Comparison of ENCODE assay signal across 8 cellular contexts in genomic region chr4:56909083-56909981, GRCh38. TPM values are rescaled to one million over a fixed set of nuclear protein-coding genes. Genes with fewer than 3 reads are reported as not detected.
A peak's percentile ranks its signal among the peaks of the same experiment; 100 is the strongest.
DNase-seq lines count a peak whose midpoint lies in the region; ATAC-seq and TF ChIP-seq lines count a peak whose summit lies in the region.

No MANE protein-coding gene starts in this region.

- peaks cover 51% of the 10 kb centered on the region for H4K20me1 ChIP-seq in smooth muscle cell (ENCODE audit: low read depth)

- peaks cover 21% of the 10 kb centered on the region for H3K4me1 ChIP-seq in smooth muscle cell (ENCODE audit: low read depth)

- H2AFZ ChIP-seq in smooth muscle cell (ENCODE audit: low read depth) = peak overlapping the region; percentile 93

- H3K79me2 ChIP-seq in smooth muscle cell (ENCODE audit: low read depth) = peaks cover 55% of the 10 kb centered on the region

- H3K36me3 ChIP-seq in smooth muscle cell (ENCODE audit: low read depth) = no peaks in the 10 kb centered on the region

- H3F3A ChIP-seq in smooth muscle cell (ENCODE audit: low read depth) = peaks cover 9% of the 10 kb centered on the region

- peaks cover 45 to 57% of the 10 kb centered on the region in 2 donors for H3K4me1 Mint-ChIP-seq in immature natural killer cell

- H3K4me3 Mint-ChIP-seq in immature natural killer cell = peak overlapping the region; percentile 97 to 99 (median 97)

- peak overlapping the region; percentile 99 for H3K4me3 ChIP-seq in smooth muscle cell

- H3K36me3 Mint-ChIP-seq in immature natural killer cell = peaks cover 0 to 5% (median 0%) of the 10 kb centered on the region in 3 donors

- H3K4me2 ChIP-seq in smooth muscle cell = peak overlapping the region; percentile 88

- H3K27me3 ChIP-seq in smooth muscle cell (ENCODE audit: low read depth) = no peaks in the 10 kb centered on the region

- peak overlapping the region; percentile 93 to 97 (median 96) for H3K27ac Mint-ChIP-seq in immature natural killer cell

- peak; percentile 71 for DNase-seq in ELR (ENCODE audit: low read depth)
- DNase-seq in HPDE6-E6E7 (ENCODE audit: extremely low spot score) = peak; percentile 38
- peak; percentile 13 to 70 (median 39) for DNase-seq in T-helper 1 cell
- DNase-seq in central memory CD4-positive, alpha-beta T cell = peak; percentile 58
- DNase-seq in immature natural killer cell = no peak
- DNase-seq in smooth muscle cell (lab: John Stamatoyannopoulos, UW; ENCODE audit: unreplicated experiment) = peak; percentile 54
- no peak for DNase-seq in NCI-H1930 (lab: John Stamatoyannopoulos, UW)

- peak; percentile 20 for ATAC-seq in GM21367 (IDR thresholded peaks at IDR 0.05; ENCODE audit: unreplicated experiment)

- no peak for TF ChIP-seq CTCF in smooth muscle cell (IDR thresholded peaks at IDR 0.05; ENCODE audit: borderline replicate concordance, insufficient read depth, poor library complexity, severe bottlenecking)

- H3K9ac ChIP-seq in smooth muscle cell (ENCODE audit: low read depth) = peak overlapping the region; percentile 91

- under 1% methylated on average over 41 of the region's 41 CpGs for WGBS in smooth muscle cell (ENCODE audit: low lambda C conversion rate)

- H3K27me3 Mint-ChIP-seq in immature natural killer cell (ENCODE audit: low read depth in 3 of 3) = peaks cover 5 to 12% (median 9%) of the 10 kb centered on the region in 3 donors

- H3K27ac ChIP-seq in smooth muscle cell (ENCODE audit: low read depth) = peak overlapping the region; percentile 85

- H3K9me3 ChIP-seq in smooth muscle cell (replicated peaks; ENCODE audit: low read depth) = no peaks in the 10 kb centered on the region

- no peaks in the 10 kb centered on the region for H3K9me3 Mint-ChIP-seq in immature natural killer cell

RNA-seq across cellular contexts. Expression of gene REST, which starts 1.6 kb away (rescaled TPM):
- polyA plus RNA-seq in immature natural killer cell = 100 to 1,000 TPM; 106 to 193 (median 144) TPM
- total RNA-seq in smooth muscle cell = 53.8 and 61.0 TPM in 2 replicates
- 58.5 and 70.9 TPM in 2 replicates for polyA plus RNA-seq in smooth muscle cell

Comparison
In these comparisons a context has a peak if more than half of its experiments do, and no peak if none do; other contexts are left out.
1. DNase-seq: peak in ELR (single experiment), HPDE6-E6E7 (single experiment), T-helper 1 cell (5 of 5), central memory CD4-positive, alpha-beta T cell (single experiment) and smooth muscle cell (single experiment); none in immature natural killer cell (0 of 3) and NCI-H1930 (0 of 2).